In the genomic region with DNA sequence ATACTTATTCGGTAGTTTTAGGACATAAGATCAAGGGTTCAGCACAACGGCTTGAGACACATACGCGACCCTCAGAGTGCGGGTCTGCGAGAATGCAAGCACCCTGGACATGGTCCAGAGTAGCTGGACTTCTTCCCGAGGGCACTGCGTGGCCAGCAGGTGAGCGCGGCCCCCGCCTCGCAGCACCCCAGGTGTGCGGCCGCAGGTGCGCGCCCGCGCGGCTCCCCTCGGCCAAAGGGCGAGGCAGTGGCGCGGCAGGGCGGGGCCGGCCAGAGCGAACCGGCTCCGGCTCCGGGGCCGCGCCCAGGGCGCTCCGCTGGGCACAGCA, we compare ENCODE assay signal across 8 cellular contexts. TPM values are rescaled to one million over a fixed set of nuclear protein-coding genes. Genes with fewer than 3 reads are reported as not detected.
DNase-seq lines count a peak whose midpoint lies in the region; ATAC-seq and TF ChIP-seq lines count a peak whose summit lies in the region.

No MANE protein-coding gene starts in this region.

- CTCF ChIA-PET in HEK293T (lab: Yijun Ruan, JAX) = no interaction called here

- no peak for DNase-seq in activated CD4-positive, alpha-beta T cell treated with anti-CD3 and anti-CD28 coated beads, Interleukin-2, amount 10 ng/mL, durations not matched to agents 24 days and 14 days
- DNase-seq in activated CD4-positive, alpha-beta T cell treated with anti-CD3 and anti-CD28 coated beads, Interleukin-2, amount 50 U/mL, for 4 hours = no peak
- DNase-seq in left lobe of liver (ENCODE audit: low spot score) (no peak), HEK293T (ENCODE audit: extremely low spot score) (no peak)

- H3K4me1 Mint-ChIP-seq in activated CD4-positive, alpha-beta T cell treated with anti-CD3 and anti-CD28 coated beads, Interleukin-2, amount 10 ng/mL, durations not matched to agents 24 days and 14 days = peaks cover 4% of the 10 kb centered on the region
- H3K4me1 Mint-ChIP-seq in activated naive CD8-positive, alpha-beta T cell (ENCODE audit: low read depth) = peaks cover 11% of the 10 kb centered on the region

- H3K27ac ChIP-seq in layer of hippocampus (ENCODE audit: low read depth, low read length) (peak overlapping the region; percentile 30), thymus (ENCODE audit: low read depth) (no peak overlapping the region)

- peaks cover 3% of the 10 kb centered on the region for H3K4me1 ChIP-seq in thymus (ENCODE audit: control insufficient read depth, insufficient read depth, low read length)

- POLR2A ChIA-PET in HEK293T (lab: Yijun Ruan, JAX) = interaction anchor here (0.6 to 1.3 kb wide), 3 partner anchors 20 to 670 kb away, joined by 3 to 4 read pairs (median 3); a partner anchor contains a TSS

- WGBS in thymus = 1% methylated on average over 33 of the region's 33 CpGs

- H3K27me3 Mint-ChIP-seq in activated CD4-positive, alpha-beta T cell treated with anti-CD3 and anti-CD28 coated beads, Interleukin-2, amount 10 ng/mL, durations not matched to agents 24 days and 14 days = peaks cover 42% of the 10 kb centered on the region
- H3K27me3 Mint-ChIP-seq in activated naive CD8-positive, alpha-beta T cell = peaks cover 19% of the 10 kb centered on the region

- H3K36me3 Mint-ChIP-seq in activated CD4-positive, alpha-beta T cell treated with anti-CD3 and anti-CD28 coated beads, Interleukin-2, amount 10 ng/mL, durations not matched to agents 24 days and 14 days (ENCODE audit: low read depth) = peaks cover 1% of the 10 kb centered on the region
- H3K36me3 Mint-ChIP-seq in activated naive CD8-positive, alpha-beta T cell = no peaks in the 10 kb centered on the region

- H3K36me3 ChIP-seq in thymus (ENCODE audit: control insufficient read depth, insufficient read depth) = no peaks in the 10 kb centered on the region

- no peaks in the 10 kb centered on the region for H3K9me3 ChIP-seq in thymus (ENCODE audit: control insufficient read depth)

- H3K27ac Mint-ChIP-seq in activated CD4-positive, alpha-beta T cell treated with anti-CD3 and anti-CD28 coated beads, Interleukin-2, amount 10 ng/mL, durations not matched to agents 24 days and 14 days = no peak overlapping the region
- H3K27ac Mint-ChIP-seq in activated naive CD8-positive, alpha-beta T cell = no peak overlapping the region

- peak overlapping the region; percentile 56 for H3K4me3 ChIP-seq in thymus (ENCODE audit: low read length)

- H3K4me3 Mint-ChIP-seq in activated CD4-positive, alpha-beta T cell treated with anti-CD3 and anti-CD28 coated beads, Interleukin-2, amount 10 ng/mL, durations not matched to agents 24 days and 14 days = peak overlapping the region; percentile 86
- peak overlapping the region; percentile 74 for H3K4me3 Mint-ChIP-seq in activated naive CD8-positive, alpha-beta T cell

- H3K27me3 ChIP-seq in layer of hippocampus (ENCODE audit: control insufficient read depth, insufficient read depth, low read length) (no peaks in the 10 kb centered on the region), thymus (ENCODE audit: control insufficient read depth, insufficient read depth) (peaks cover 8% of the 10 kb centered on the region)

- ATAC-seq in HG02840 (IDR thresholded peaks at IDR 0.05; ENCODE audit: low FRiP score, unreplicated experiment) (no peak), left lobe of liver (no peak)

- no peaks in the 10 kb centered on the region for H3K9me3 Mint-ChIP-seq in activated CD4-positive, alpha-beta T cell treated with anti-CD3 and anti-CD28 coated beads, Interleukin-2, amount 10 ng/mL, durations not matched to agents 24 days and 14 days
- no peaks in the 10 kb centered on the region for H3K9me3 Mint-ChIP-seq in activated naive CD8-positive, alpha-beta T cell (ENCODE audit: low read depth)

- intact Hi-C loops in activated CD4-positive, alpha-beta T cell treated with anti-CD3 and anti-CD28 coated beads, Interleukin-2, amount 10 ng/mL, durations not matched to agents 24 days and 14 days (cut with micrococcal nuclease) = no loop called here

TF ChIP-seq in HEK293T, 16 proteins besides CTCF, POLR2A, EP300 and RAD21:
- TF ChIP-seq SP1 (IDR thresholded peaks at IDR 0.05) (no peak), TARDBP (IDR thresholded peaks at IDR 0.05) (no peak), HDGF (IDR thresholded peaks at IDR 0.05; ENCODE audit: borderline replicate concordance) (no peak), FOXA1 (IDR thresholded peaks at IDR 0.05) (no peak), ELF4 (IDR thresholded peaks at IDR 0.05) (no peak), L3MBTL2 (conservative IDR thresholded peaks at IDR 0.05) (no peak), FOXM1 (IDR thresholded peaks at IDR 0.05; ENCODE audit: borderline replicate concordance) (no peak), NFRKB (IDR thresholded peaks at IDR 0.05) (no peak), SUZ12 (IDR thresholded peaks at IDR 0.05) (no peak), ARNT (IDR thresholded peaks at IDR 0.05) (no peak), BHLHE40 (IDR thresholded peaks at IDR 0.05; ENCODE audit: borderline replicate concordance) (no peak), CTBP1 (IDR thresholded peaks at IDR 0.05; ENCODE audit: borderline replicate concordance) (no peak), LEF1 (IDR thresholded peaks at IDR 0.05; ENCODE audit: borderline replicate concordance) (no peak), FOXK2 (IDR thresholded peaks at IDR 0.05) (no peak), ZNF384 (IDR thresholded peaks at IDR 0.05) (no peak)
- TF ChIP-seq, protein P1, sequence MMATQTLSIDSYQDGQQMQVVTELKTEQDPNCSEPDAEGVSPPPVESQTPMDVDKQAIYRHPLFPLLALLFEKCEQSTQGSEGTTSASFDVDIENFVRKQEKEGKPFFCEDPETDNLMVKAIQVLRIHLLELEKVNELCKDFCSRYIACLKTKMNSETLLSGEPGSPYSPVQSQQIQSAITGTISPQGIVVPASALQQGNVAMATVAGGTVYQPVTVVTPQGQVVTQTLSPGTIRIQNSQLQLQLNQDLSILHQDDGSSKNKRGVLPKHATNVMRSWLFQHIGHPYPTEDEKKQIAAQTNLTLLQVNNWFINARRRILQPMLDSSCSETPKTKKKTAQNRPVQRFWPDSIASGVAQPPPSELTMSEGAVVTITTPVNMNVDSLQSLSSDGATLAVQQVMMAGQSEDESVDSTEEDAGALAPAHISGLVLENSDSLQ (IDR thresholded peaks at IDR 0.05) = no peak

RNA-seq across cellular contexts. Expression of a gene that starts 0.3 kb away (rescaled TPM):
- 0.07 TPM in 1 of 2 replicates, not detected in the other for total RNA-seq in activated CD4-positive, alpha-beta T cell treated with anti-CD3 and anti-CD28 coated beads, Interleukin-2, amount 10 ng/mL, durations not matched to agents 24 days and 14 days
- 3.3 TPM for polyA plus RNA-seq in thymus
- 21.6 TPM for total RNA-seq in left lobe of liver

Comparison
In these comparisons a context has a peak if more than half of its experiments do, and no peak if none do; other contexts are left out.
1. RNA of a gene that starts 0.3 kb away (total RNA-seq): 21.6 TPM in left lobe of liver (single experiment); 0.07 TPM in activated CD4-positive, alpha-beta T cell treated with anti-CD3 and anti-CD28 coated beads, Interleukin-2, amount 10 ng/mL, durations not matched to agents 24 days and 14 days; every median in the first group is over 10 times any median in the second.